Comparison of ENCODE assay signal across 28 cellular contexts in the genomic region with DNA sequence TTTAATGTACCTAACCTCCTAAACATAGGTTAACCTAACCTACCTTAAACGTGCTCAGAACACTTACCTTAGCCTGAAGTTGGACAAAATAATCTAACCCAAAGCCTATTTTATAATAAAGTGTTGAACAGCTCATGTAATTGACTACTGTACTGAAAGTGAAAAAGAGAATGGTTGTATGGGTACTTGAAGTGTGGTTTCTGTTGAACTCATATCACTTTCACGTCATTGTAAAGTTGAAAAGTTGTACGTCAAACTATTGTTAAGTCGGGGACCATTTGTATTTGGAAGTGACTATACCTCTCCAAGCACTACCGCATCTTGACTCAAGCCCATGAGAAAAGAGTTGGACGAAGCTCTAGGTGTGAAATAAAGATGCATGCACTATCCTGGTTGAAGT.
"Had no signal": no experiment of that assay in that cellular context is flagged by ENCODE, and none has a peak within 500 bp of the region (broad histone marks: within the 10 kb centered on the region; RNA-seq: fewer than 3 reads in every experiment).

No MANE protein-coding gene starts in this region.

- DNase-seq: colonic mucosa; cortex of kidney; dermis blood vessel endothelial cell; dorsolateral prefrontal cortex; effector CD4-positive, alpha-beta T cell; effector CD8-positive, alpha-beta T cell; effector memory CD4-positive, alpha-beta T cell; effector memory CD8-positive, alpha-beta T cell; endodermal cell; erythroblast; esophagus squamous epithelium; foreskin fibroblast; foreskin keratinocyte; foreskin melanocyte; gastrocnemius medialis; glutamatergic neuron; head of caudate nucleus; heart left ventricle; heart right ventricle had no signal

- FAIRE-seq: colon, endometrium, endothelial cell of umbilical vein, frontal cortex had no signal

- H3K27me3 ChIP-seq: colonic mucosa, dorsolateral prefrontal cortex, esophagus muscularis mucosa, esophagus squamous epithelium, gastrocnemius medialis, gastroesophageal sphincter, heart left ventricle had no signal

- H3K4me3 ChIP-seq: colonic mucosa, coronary artery, dorsolateral prefrontal cortex, esophagus muscularis mucosa, esophagus squamous epithelium, gastrocnemius medialis, gastroesophageal sphincter, heart left ventricle, heart right ventricle had no signal

- ATAC-seq: effector memory CD8-positive, alpha-beta T cell; esophagus mucosa; foreskin keratinocyte; gastrocnemius medialis; gastroesophageal sphincter; heart left ventricle; heart right ventricle had no signal

- H3K27ac ChIP-seq: colonic mucosa, coronary artery, dorsolateral prefrontal cortex, epithelial cell of prostate, esophagus muscularis mucosa, esophagus squamous epithelium, foreskin keratinocyte, gastrocnemius medialis, gastroesophageal sphincter, heart left ventricle, heart right ventricle had no signal

- H3K4me1 ChIP-seq: colonic mucosa, foreskin keratinocyte, gastrocnemius medialis had no signal

- H3K9me3 ChIP-seq: colonic mucosa, esophagus muscularis mucosa, esophagus squamous epithelium, gastrocnemius medialis, gastroesophageal sphincter, heart left ventricle, heart right ventricle had no signal

- H3K36me3 ChIP-seq: colonic mucosa, esophagus muscularis mucosa, esophagus squamous epithelium, gastrocnemius medialis, gastroesophageal sphincter, heart left ventricle, heart right ventricle had no signal
